1 cellular context compared by ENCODE assay signal in the genomic region with DNA sequence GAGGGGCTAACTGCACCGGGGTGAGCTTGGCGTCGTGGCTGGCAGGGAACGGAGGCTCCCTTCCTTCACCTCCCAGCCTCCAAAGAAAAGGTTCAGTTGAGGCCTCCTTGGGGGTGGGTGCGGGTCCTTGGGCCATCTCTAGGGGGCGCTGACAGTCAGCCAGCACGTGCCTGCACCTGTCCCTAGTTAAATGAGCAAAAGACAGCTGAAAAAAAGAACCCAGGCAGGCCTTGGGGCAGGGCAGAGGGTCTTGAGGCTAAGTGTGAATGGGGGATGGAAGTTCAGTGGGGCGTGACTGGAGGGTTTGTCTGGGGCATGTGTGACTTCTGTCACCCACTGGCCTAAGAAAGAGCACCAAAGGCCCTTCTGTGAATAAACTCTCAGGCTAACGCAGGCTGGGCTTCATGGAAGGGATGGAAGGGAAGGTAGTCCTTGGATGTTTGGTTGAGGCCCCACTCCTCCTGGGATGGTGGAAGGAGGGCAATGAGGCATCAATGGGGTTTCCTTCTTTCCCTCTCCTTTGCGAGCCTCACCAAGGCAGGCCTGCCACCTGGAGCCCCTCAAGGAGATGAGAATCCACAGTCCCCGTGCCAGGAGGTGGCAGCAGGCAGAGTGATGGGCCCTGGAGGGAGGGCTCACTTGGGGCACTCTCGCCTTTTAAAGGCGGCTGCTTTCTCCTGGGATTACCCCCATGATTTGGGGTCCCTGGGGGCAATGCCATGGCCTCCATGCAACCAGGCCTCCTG.
TF ChIP-seq lines count a peak whose summit lies in the region.

No MANE protein-coding gene starts in this region.

TF ChIP-seq in K562, 482 proteins besides CTCF, POLR2A, EP300 and RAD21 (continued from another document and continues in another):
- TF ChIP-seq, protein P1, sequence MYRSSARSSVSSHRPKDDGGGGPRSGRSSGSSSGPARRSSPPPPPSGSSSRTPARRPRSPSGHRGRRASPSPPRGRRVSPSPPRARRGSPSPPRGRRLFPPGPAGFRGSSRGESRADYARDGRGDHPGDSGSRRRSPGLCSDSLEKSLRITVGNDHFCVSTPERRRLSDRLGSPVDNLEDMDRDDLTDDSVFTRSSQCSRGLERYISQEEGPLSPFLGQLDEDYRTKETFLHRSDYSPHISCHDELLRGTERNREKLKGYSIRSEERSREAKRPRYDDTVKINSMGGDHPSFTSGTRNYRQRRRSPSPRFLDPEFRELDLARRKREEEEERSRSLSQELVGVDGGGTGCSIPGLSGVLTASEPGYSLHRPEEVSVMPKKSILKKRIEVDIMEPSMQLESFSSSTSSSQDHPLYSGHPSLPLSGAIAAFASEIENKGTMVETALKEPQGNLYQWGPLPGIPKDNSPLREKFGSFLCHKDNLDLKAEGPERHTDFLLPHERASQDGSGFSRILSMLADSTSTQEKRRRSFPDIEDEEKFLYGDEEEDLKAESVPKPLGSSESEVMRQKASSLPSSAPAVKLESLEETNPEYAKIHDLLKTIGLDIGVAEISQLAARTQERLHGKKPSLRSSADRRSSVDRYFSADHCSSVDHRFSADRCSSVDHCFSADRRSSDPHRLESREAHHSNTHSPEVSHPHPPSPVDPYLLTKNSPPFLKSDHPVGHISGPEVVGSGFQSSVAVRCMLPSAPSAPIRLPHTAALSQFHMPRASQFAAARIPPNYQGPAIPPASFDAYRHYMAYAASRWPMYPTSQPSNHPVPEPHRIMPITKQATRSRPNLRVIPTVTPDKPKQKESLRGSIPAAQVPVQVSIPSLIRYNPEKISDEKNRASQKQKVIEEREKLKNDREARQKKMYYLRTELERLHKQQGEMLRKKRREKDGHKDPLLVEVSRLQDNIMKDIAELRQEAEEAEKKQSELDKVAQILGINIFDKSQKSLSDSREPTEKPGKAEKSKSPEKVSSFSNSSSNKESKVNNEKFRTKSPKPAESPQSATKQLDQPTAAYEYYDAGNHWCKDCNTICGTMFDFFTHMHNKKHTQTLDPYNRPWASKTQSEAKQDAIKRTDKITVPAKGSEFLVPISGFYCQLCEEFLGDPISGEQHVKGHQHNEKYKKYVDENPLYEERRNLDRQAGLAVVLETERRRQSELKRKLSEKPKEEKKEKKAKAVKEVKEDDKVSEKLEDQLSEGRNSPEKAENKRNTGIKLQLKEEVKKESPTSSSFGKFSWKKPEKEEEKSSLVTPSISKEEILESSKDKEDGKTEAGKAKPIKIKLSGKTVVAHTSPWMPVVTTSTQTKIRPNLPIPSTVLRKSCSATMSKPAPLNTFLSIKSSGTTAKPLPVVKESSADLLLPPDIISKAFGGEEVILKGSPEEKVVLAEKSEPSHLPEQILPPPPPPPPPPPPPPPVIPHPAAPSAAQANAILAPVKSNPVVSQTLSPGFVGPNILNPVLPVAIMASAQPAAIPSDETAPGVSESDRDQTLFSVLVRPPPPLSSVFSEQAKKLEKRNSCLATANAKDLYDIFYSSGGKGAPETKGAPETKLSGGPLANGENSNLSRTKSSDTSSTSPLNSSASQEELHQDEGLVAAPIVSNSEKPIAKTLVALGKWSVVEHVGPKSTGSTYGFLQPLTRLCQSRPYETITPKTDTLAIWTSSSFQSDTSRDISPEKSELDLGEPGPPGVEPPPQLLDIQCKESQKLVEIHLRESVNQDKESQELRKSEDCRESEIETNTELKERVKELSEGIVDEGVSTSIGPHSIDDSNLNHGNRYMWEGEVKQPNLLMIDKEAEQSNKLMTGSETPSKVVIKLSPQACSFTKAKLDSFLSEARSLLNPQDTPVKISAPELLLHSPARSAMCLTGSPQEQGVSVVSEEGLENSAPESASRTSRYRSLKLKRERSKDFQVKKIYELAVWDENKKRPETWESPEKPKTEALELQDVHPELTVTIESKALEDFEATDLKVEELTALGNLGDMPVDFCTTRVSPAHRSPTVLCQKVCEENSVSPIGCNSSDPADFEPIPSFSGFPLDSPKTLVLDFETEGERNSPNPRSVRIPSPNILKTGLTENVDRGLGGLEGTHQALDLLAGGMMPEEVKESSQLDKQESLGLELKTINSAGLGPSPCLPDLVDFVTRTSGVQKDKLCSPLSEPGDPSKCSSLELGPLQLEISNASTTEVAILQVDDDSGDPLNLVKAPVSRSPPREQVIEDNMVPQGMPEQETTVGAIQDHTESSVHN (IDR thresholded peaks at IDR 0.05; ENCODE audit: borderline replicate concordance in 1 of 2, low read depth in 1 of 2) = no peak
- no peak for TF ChIP-seq NR4A1 (CRISPR knock-in tag; IDR thresholded peaks at IDR 0.05)
- no peak for TF ChIP-seq NR4A1 (tag; IDR thresholded peaks at IDR 0.05)
- no peak for TF ChIP-seq PHB (CRISPR knock-in tag; IDR thresholded peaks at IDR 0.05)
- TF ChIP-seq, protein P2, sequence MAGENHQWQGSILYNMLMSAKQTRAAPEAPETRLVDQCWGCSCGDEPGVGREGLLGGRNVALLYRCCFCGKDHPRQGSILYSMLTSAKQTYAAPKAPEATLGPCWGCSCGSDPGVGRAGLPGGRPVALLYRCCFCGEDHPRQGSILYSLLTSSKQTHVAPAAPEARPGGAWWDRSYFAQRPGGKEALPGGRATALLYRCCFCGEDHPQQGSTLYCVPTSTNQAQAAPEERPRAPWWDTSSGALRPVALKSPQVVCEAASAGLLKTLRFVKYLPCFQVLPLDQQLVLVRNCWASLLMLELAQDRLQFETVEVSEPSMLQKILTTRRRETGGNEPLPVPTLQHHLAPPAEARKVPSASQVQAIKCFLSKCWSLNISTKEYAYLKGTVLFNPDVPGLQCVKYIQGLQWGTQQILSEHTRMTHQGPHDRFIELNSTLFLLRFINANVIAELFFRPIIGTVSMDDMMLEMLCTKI (IDR thresholded peaks at IDR 0.05; ENCODE audit: partially characterized antibody) = no peak
- TF ChIP-seq, protein P3, sequence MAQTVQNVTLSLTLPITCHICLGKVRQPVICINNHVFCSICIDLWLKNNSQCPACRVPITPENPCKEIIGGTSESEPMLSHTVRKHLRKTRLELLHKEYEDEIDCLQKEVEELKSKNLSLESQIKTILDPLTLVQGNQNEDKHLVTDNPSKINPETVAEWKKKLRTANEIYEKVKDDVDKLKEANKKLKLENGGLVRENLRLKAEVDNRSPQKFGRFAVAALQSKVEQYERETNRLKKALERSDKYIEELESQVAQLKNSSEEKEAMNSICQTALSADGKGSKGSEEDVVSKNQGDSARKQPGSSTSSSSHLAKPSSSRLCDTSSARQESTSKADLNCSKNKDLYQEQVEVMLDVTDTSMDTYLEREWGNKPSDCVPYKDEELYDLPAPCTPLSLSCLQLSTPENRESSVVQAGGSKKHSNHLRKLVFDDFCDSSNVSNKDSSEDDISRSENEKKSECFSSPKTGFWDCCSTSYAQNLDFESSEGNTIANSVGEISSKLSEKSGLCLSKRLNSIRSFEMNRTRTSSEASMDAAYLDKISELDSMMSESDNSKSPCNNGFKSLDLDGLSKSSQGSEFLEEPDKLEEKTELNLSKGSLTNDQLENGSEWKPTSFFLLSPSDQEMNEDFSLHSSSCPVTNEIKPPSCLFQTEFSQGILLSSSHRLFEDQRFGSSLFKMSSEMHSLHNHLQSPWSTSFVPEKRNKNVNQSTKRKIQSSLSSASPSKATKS (CRISPR knock-in tag; IDR thresholded peaks at IDR 0.05) = no peak
- TF ChIP-seq SMARCB1 (IDR thresholded peaks at IDR 0.05; ENCODE audit: insufficient read length, low read depth) = no peak
- no peak for TF ChIP-seq SMAD1 (IDR thresholded peaks at IDR 0.05; ENCODE audit: low read depth, low read length, partially characterized antibody)
- TF ChIP-seq GTF2F1 (IDR thresholded peaks at IDR 0.05; ENCODE audit: low read depth, low read length) = no peak
- TF ChIP-seq, protein P4, sequence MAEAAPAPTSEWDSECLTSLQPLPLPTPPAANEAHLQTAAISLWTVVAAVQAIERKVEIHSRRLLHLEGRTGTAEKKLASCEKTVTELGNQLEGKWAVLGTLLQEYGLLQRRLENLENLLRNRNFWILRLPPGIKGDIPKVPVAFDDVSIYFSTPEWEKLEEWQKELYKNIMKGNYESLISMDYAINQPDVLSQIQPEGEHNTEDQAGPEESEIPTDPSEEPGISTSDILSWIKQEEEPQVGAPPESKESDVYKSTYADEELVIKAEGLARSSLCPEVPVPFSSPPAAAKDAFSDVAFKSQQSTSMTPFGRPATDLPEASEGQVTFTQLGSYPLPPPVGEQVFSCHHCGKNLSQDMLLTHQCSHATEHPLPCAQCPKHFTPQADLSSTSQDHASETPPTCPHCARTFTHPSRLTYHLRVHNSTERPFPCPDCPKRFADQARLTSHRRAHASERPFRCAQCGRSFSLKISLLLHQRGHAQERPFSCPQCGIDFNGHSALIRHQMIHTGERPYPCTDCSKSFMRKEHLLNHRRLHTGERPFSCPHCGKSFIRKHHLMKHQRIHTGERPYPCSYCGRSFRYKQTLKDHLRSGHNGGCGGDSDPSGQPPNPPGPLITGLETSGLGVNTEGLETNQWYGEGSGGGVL (CRISPR knock-in tag; IDR thresholded peaks at IDR 0.05) = no peak
- peak; percentile 85 for TF ChIP-seq L3MBTL2 (IDR thresholded peaks at IDR 0.05)
- peak; percentile 99 for TF ChIP-seq BHLHE40 (IDR thresholded peaks at IDR 0.05; ENCODE audit: low read length)
- no peak for TF ChIP-seq XRCC3 (IDR thresholded peaks at IDR 0.05)
- no peak for TF ChIP-seq RBM39 (optimal IDR thresholded peaks at IDR 0.05; ENCODE audit: low read depth, low read length)
- no peak for TF ChIP-seq BRD4 (IDR thresholded peaks at IDR 0.05)
- TF ChIP-seq, protein P5, sequence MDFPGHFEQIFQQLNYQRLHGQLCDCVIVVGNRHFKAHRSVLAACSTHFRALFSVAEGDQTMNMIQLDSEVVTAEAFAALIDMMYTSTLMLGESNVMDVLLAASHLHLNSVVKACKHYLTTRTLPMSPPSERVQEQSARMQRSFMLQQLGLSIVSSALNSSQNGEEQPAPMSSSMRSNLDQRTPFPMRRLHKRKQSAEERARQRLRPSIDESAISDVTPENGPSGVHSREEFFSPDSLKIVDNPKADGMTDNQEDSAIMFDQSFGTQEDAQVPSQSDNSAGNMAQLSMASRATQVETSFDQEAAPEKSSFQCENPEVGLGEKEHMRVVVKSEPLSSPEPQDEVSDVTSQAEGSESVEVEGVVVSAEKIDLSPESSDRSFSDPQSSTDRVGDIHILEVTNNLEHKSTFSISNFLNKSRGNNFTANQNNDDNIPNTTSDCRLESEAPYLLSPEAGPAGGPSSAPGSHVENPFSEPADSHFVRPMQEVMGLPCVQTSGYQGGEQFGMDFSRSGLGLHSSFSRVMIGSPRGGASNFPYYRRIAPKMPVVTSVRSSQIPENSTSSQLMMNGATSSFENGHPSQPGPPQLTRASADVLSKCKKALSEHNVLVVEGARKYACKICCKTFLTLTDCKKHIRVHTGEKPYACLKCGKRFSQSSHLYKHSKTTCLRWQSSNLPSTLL (IDR thresholded peaks at IDR 0.05) = no peak
- TF ChIP-seq, protein P6, sequence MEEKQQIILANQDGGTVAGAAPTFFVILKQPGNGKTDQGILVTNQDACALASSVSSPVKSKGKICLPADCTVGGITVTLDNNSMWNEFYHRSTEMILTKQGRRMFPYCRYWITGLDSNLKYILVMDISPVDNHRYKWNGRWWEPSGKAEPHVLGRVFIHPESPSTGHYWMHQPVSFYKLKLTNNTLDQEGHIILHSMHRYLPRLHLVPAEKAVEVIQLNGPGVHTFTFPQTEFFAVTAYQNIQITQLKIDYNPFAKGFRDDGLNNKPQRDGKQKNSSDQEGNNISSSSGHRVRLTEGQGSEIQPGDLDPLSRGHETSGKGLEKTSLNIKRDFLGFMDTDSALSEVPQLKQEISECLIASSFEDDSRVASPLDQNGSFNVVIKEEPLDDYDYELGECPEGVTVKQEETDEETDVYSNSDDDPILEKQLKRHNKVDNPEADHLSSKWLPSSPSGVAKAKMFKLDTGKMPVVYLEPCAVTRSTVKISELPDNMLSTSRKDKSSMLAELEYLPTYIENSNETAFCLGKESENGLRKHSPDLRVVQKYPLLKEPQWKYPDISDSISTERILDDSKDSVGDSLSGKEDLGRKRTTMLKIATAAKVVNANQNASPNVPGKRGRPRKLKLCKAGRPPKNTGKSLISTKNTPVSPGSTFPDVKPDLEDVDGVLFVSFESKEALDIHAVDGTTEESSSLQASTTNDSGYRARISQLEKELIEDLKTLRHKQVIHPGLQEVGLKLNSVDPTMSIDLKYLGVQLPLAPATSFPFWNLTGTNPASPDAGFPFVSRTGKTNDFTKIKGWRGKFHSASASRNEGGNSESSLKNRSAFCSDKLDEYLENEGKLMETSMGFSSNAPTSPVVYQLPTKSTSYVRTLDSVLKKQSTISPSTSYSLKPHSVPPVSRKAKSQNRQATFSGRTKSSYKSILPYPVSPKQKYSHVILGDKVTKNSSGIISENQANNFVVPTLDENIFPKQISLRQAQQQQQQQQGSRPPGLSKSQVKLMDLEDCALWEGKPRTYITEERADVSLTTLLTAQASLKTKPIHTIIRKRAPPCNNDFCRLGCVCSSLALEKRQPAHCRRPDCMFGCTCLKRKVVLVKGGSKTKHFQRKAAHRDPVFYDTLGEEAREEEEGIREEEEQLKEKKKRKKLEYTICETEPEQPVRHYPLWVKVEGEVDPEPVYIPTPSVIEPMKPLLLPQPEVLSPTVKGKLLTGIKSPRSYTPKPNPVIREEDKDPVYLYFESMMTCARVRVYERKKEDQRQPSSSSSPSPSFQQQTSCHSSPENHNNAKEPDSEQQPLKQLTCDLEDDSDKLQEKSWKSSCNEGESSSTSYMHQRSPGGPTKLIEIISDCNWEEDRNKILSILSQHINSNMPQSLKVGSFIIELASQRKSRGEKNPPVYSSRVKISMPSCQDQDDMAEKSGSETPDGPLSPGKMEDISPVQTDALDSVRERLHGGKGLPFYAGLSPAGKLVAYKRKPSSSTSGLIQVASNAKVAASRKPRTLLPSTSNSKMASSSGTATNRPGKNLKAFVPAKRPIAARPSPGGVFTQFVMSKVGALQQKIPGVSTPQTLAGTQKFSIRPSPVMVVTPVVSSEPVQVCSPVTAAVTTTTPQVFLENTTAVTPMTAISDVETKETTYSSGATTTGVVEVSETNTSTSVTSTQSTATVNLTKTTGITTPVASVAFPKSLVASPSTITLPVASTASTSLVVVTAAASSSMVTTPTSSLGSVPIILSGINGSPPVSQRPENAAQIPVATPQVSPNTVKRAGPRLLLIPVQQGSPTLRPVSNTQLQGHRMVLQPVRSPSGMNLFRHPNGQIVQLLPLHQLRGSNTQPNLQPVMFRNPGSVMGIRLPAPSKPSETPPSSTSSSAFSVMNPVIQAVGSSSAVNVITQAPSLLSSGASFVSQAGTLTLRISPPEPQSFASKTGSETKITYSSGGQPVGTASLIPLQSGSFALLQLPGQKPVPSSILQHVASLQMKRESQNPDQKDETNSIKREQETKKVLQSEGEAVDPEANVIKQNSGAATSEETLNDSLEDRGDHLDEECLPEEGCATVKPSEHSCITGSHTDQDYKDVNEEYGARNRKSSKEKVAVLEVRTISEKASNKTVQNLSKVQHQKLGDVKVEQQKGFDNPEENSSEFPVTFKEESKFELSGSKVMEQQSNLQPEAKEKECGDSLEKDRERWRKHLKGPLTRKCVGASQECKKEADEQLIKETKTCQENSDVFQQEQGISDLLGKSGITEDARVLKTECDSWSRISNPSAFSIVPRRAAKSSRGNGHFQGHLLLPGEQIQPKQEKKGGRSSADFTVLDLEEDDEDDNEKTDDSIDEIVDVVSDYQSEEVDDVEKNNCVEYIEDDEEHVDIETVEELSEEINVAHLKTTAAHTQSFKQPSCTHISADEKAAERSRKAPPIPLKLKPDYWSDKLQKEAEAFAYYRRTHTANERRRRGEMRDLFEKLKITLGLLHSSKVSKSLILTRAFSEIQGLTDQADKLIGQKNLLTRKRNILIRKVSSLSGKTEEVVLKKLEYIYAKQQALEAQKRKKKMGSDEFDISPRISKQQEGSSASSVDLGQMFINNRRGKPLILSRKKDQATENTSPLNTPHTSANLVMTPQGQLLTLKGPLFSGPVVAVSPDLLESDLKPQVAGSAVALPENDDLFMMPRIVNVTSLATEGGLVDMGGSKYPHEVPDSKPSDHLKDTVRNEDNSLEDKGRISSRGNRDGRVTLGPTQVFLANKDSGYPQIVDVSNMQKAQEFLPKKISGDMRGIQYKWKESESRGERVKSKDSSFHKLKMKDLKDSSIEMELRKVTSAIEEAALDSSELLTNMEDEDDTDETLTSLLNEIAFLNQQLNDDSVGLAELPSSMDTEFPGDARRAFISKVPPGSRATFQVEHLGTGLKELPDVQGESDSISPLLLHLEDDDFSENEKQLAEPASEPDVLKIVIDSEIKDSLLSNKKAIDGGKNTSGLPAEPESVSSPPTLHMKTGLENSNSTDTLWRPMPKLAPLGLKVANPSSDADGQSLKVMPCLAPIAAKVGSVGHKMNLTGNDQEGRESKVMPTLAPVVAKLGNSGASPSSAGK (IDR thresholded peaks at IDR 0.05) = peak; percentile 75
